In genomic region chr10:95243318-95243617, GRCh38 we compare ENCODE assay signal across 15 cellular contexts. TPM values are rescaled to one million over a fixed set of nuclear protein-coding genes. Genes with fewer than 3 reads are reported as not detected.
DNase-seq lines count a peak whose midpoint lies in the region; ATAC-seq and TF ChIP-seq lines count a peak whose summit lies in the region.
"Had no signal": no experiment of that assay in that cellular context is flagged by ENCODE, and none has a peak within 500 bp of the region (broad histone marks: within the 10 kb centered on the region; RNA-seq: fewer than 3 reads in every experiment).

No MANE protein-coding gene starts in this region.

- H3K4me1 Mint-ChIP-seq in activated CD8-positive, alpha-beta T cell treated with anti-CD3 and anti-CD28 coated beads for 36 hours (ENCODE audit: low read depth): peaks cover 4% of the 10 kb centered on the region
- peaks cover 17% of the 10 kb centered on the region for H3K4me1 Mint-ChIP-seq in activated CD8-positive, alpha-beta T cell treated with anti-CD3 and anti-CD28 coated beads, Interleukin-2, amount 10 ng/mL, durations not matched to agents 7 days and 5 days (ENCODE audit: low read depth)
- no peaks in the 10 kb centered on the region for H3K4me1 Mint-ChIP-seq in activated T-cell treated with anti-CD3 and anti-CD28 coated beads, Interleukin-2, amount 50 U/mL, for 4 hours (ENCODE audit: low read depth)

- H3K9me3 ChIP-seq in OCI-LY3 (ENCODE audit: insufficient read depth, low read length): no peaks in the 10 kb centered on the region
- no peaks in the 10 kb centered on the region for H3K9me3 ChIP-seq in esophagus muscularis mucosa
- no peaks in the 10 kb centered on the region for H3K9me3 ChIP-seq in upper lobe of right lung
- H3K9me3 ChIP-seq: Peyer's patch had no signal

- TF ChIP-seq CTCF in activated CD8-positive, alpha-beta T cell treated with anti-CD3 and anti-CD28 coated beads for 36 hours (IDR thresholded peaks at IDR 0.05): peak; percentile 54
- TF ChIP-seq CTCF in OCI-LY3 (IDR thresholded peaks at IDR 0.05; ENCODE audit: low read depth, low read length): 0 out of 2 replicates have a peak, but pooled peaks have one; percentile 0
- TF ChIP-seq CTCF in esophagus muscularis mucosa (IDR thresholded peaks at IDR 0.05): no peak
- peak; percentile 1 for TF ChIP-seq CTCF in upper lobe of right lung (IDR thresholded peaks at IDR 0.05)

- H3K4me2 ChIP-seq in OCI-LY3 (ENCODE audit: low read length): no peak overlapping the region

- H3K27me3 ChIP-seq in OCI-LY3 (ENCODE audit: low read depth, low read length) (peaks cover 68% of the 10 kb centered on the region), esophagus muscularis mucosa (no peaks in the 10 kb centered on the region), upper lobe of right lung (no peaks in the 10 kb centered on the region)
- H3K27me3 ChIP-seq: Peyer's patch had no signal

- H3K27ac ChIP-seq in OCI-LY3 (ENCODE audit: low read length): no peak overlapping the region
- H3K27ac ChIP-seq in esophagus muscularis mucosa (replicated peaks in 1 of 4): no peak overlapping the region
- H3K27ac ChIP-seq in upper lobe of right lung: no peak overlapping the region
- H3K27ac ChIP-seq: Peyer's patch had no signal

- CTCF ChIA-PET in activated CD8-positive, alpha-beta T cell treated with anti-CD3 and anti-CD28 coated beads for 36 hours (lab: Charles Lee): interaction anchor here (0.6 to 8.2 kb wide), 38 partner anchors 8 to 1940 kb away, joined by 3 to 244 read pairs (median 4); no protein-coding TSS in a partner anchor
- CTCF ChIA-PET in activated CD8-positive, alpha-beta T cell treated with anti-CD3 and anti-CD28 coated beads, Interleukin-2, amount 10 ng/mL, durations not matched to agents 7 days and 5 days (lab: Charles Lee): interaction anchor here (0.6 to 6.6 kb wide), 40 partner anchors 8 to 617 kb away, joined by 3 to 265 read pairs (median 4); partner anchors contain the start of gene PDLIM1

- H4K20me1 ChIP-seq in OCI-LY3 (ENCODE audit: insufficient read depth, low read length): peaks cover 30% of the 10 kb centered on the region

- DNase-seq in activated CD8-positive, alpha-beta T cell treated with anti-CD3 and anti-CD28 coated beads for 36 hours: no peak
- no peak for DNase-seq in activated CD8-positive, alpha-beta T cell treated with anti-CD3 and anti-CD28 coated beads, Interleukin-2, amount 10 ng/mL, durations not matched to agents 7 days and 5 days
- peak; percentile 7 for DNase-seq in esophagus muscularis mucosa (ENCODE audit: extremely low spot score)
- DNase-seq in upper lobe of right lung: no peak
- no peak for DNase-seq in MV-4-11 (lab: John Stamatoyannopoulos, UW)
- no peak for DNase-seq in activated T-cell treated with anti-CD3 and anti-CD28 coated beads, Interleukin-2, amount 50 U/mL, for 4 hours
- no peak for DNase-seq in hippocampal formation (lab: John Stamatoyannopoulos, UW)
- DNase-seq: CD4-positive, alpha-beta T cell; NCI-H1105; NCI-H446 treated with DMSO at 0.1 percent for 48 hours; Peyer's patch had no signal

- ATAC-seq in activated CD8-positive, alpha-beta T cell treated with anti-CD3 and anti-CD28 coated beads for 36 hours: no peak
- no peak for ATAC-seq in activated CD8-positive, alpha-beta T cell treated with anti-CD3 and anti-CD28 coated beads, Interleukin-2, amount 10 ng/mL, durations not matched to agents 7 days and 5 days
- no peak for ATAC-seq in upper lobe of right lung
- ATAC-seq in activated T-cell treated with anti-CD3 and anti-CD28 coated beads, Interleukin-2, amount 50 U/mL, for 4 hours: no peak

- no peak for TF ChIP-seq POLR2A in esophagus muscularis mucosa (IDR thresholded peaks at IDR 0.05; ENCODE audit: low read depth)

- TF ChIP-seq EP300 in esophagus muscularis mucosa (IDR thresholded peaks at IDR 0.05): no peak

- POLR2A ChIA-PET in activated CD8-positive, alpha-beta T cell treated with anti-CD3 and anti-CD28 coated beads for 36 hours (lab: Charles Lee): no interaction called here
- POLR2A ChIA-PET in activated CD8-positive, alpha-beta T cell treated with anti-CD3 and anti-CD28 coated beads, Interleukin-2, amount 10 ng/mL, durations not matched to agents 7 days and 5 days (lab: Charles Lee): no interaction called here

- peaks cover 32% of the 10 kb centered on the region for H3K4me1 ChIP-seq in OCI-LY3 (ENCODE audit: low read length)
- peaks cover 16 to 19% (median 18%) of the 10 kb centered on the region in 4 donors for H3K4me1 ChIP-seq in esophagus muscularis mucosa
- peaks cover 21% of the 10 kb centered on the region for H3K4me1 ChIP-seq in upper lobe of right lung

- H3K36me3 ChIP-seq in OCI-LY3 (replicated peaks; ENCODE audit: low read depth, low read length) (peaks cover 2% of the 10 kb centered on the region), esophagus muscularis mucosa (peaks cover 0 to 97% (median 30%) of the 10 kb centered on the region in 4 donors), upper lobe of right lung (peaks cover 74% of the 10 kb centered on the region)

- peaks cover 5% of the 10 kb centered on the region for H3K27me3 Mint-ChIP-seq in activated CD8-positive, alpha-beta T cell treated with anti-CD3 and anti-CD28 coated beads for 36 hours
- no peaks in the 10 kb centered on the region for H3K27me3 Mint-ChIP-seq in activated CD8-positive, alpha-beta T cell treated with anti-CD3 and anti-CD28 coated beads, Interleukin-2, amount 10 ng/mL, durations not matched to agents 7 days and 5 days (ENCODE audit: low read depth)
- peaks cover 8% of the 10 kb centered on the region for H3K27me3 Mint-ChIP-seq in activated T-cell treated with anti-CD3 and anti-CD28 coated beads, Interleukin-2, amount 50 U/mL, for 4 hours (ENCODE audit: low read depth)

- H3K4me3 ChIP-seq in OCI-LY3 (ENCODE audit: low read length): no peak overlapping the region
- H3K4me3 ChIP-seq in esophagus muscularis mucosa: no peak overlapping the region
- H3K4me3 ChIP-seq in upper lobe of right lung: no peak overlapping the region
- H3K4me3 ChIP-seq: K562, Peyer's patch had no signal

- H3K4me3 Mint-ChIP-seq in activated CD8-positive, alpha-beta T cell treated with anti-CD3 and anti-CD28 coated beads for 36 hours: no peak overlapping the region
- no peak overlapping the region for H3K4me3 Mint-ChIP-seq in activated CD8-positive, alpha-beta T cell treated with anti-CD3 and anti-CD28 coated beads, Interleukin-2, amount 10 ng/mL, durations not matched to agents 7 days and 5 days
- no peak overlapping the region for H3K4me3 Mint-ChIP-seq in activated T-cell treated with anti-CD3 and anti-CD28 coated beads, Interleukin-2, amount 50 U/mL, for 4 hours
- H3K4me3 Mint-ChIP-seq: CD4-positive, alpha-beta T cell had no signal

- no peak overlapping the region for H3K27ac Mint-ChIP-seq in activated CD8-positive, alpha-beta T cell treated with anti-CD3 and anti-CD28 coated beads for 36 hours
- H3K27ac Mint-ChIP-seq in activated CD8-positive, alpha-beta T cell treated with anti-CD3 and anti-CD28 coated beads, Interleukin-2, amount 10 ng/mL, durations not matched to agents 7 days and 5 days: no peak overlapping the region
- H3K27ac Mint-ChIP-seq: CD4-positive, alpha-beta T cell had no signal

- no peaks in the 10 kb centered on the region for H3K79me2 ChIP-seq in OCI-LY3 (ENCODE audit: low read length)

- H3K36me3 Mint-ChIP-seq in activated CD8-positive, alpha-beta T cell treated with anti-CD3 and anti-CD28 coated beads for 36 hours (ENCODE audit: low read depth): no peaks in the 10 kb centered on the region
- H3K36me3 Mint-ChIP-seq in activated CD8-positive, alpha-beta T cell treated with anti-CD3 and anti-CD28 coated beads, Interleukin-2, amount 10 ng/mL, durations not matched to agents 7 days and 5 days (ENCODE audit: low read depth): no peaks in the 10 kb centered on the region
- H3K36me3 Mint-ChIP-seq in activated T-cell treated with anti-CD3 and anti-CD28 coated beads, Interleukin-2, amount 50 U/mL, for 4 hours (ENCODE audit: insufficient read depth): no peaks in the 10 kb centered on the region

- intact Hi-C loops in activated CD8-positive, alpha-beta T cell treated with anti-CD3 and anti-CD28 coated beads for 36 hours (cut with micrococcal nuclease): loop anchor here (5.0 to 10.0 kb wide), 3 partner anchors 61 to 608 kb away; no protein-coding TSS in a partner anchor
- intact Hi-C loops in esophagus muscularis mucosa (cut with DNase I) (loop anchor here (5.0 kb wide), 1 partner anchor 61 kb away; no protein-coding TSS in a partner anchor), upper lobe of right lung (cut with DNase I) (loop anchor here (10.0 kb wide), 1 partner anchor 362 kb away; no protein-coding TSS in a partner anchor)

- H3K9me3 Mint-ChIP-seq in activated CD8-positive, alpha-beta T cell treated with anti-CD3 and anti-CD28 coated beads for 36 hours: peaks cover 4% of the 10 kb centered on the region
- no peaks in the 10 kb centered on the region for H3K9me3 Mint-ChIP-seq in activated CD8-positive, alpha-beta T cell treated with anti-CD3 and anti-CD28 coated beads, Interleukin-2, amount 10 ng/mL, durations not matched to agents 7 days and 5 days (ENCODE audit: insufficient read depth)
- no peaks in the 10 kb centered on the region for H3K9me3 Mint-ChIP-seq in activated T-cell treated with anti-CD3 and anti-CD28 coated beads, Interleukin-2, amount 50 U/mL, for 4 hours
- H3K9me3 Mint-ChIP-seq: CD4-positive, alpha-beta T cell had no signal

- no peak overlapping the region for H2AFZ ChIP-seq in OCI-LY3 (ENCODE audit: low read depth, low read length)

- no peak overlapping the region for H3K9ac ChIP-seq in OCI-LY3 (ENCODE audit: low read length)

- 72% methylated on average over 3 of the region's 3 CpGs for WGBS in esophagus muscularis mucosa

RNA-seq across cellular contexts. Expression of gene PDLIM1, which starts 47.5 kb away (rescaled TPM):
- total RNA-seq in activated CD8-positive, alpha-beta T cell treated with anti-CD3 and anti-CD28 coated beads for 36 hours: 1 to 10 TPM in 1 of 2 experiments, under 1 TPM in 1; 0.74 to 1.1 TPM
- 1 to 10 TPM; 9.4 to 9.5 TPM for total RNA-seq in activated CD8-positive, alpha-beta T cell treated with anti-CD3 and anti-CD28 coated beads, Interleukin-2, amount 10 ng/mL, durations not matched to agents 7 days and 5 days
- total RNA-seq in esophagus muscularis mucosa (10 to 100 TPM; 40.7 to 86.8 (median 83.4) TPM), upper lobe of right lung (190 TPM)
- total RNA-seq in activated T-cell treated with anti-CD3 and anti-CD28 coated beads, Interleukin-2, amount 50 U/mL, for 4 hours: 1 to 10 TPM in 2 of 3 donors, under 1 TPM in 1; 0.66 to 2.8 (median 1.2) TPM

RNA-seq across cellular contexts. Expression of gene ACSM6, which starts 49.2 kb away (rescaled TPM):
- not detected for total RNA-seq in activated CD8-positive, alpha-beta T cell treated with anti-CD3 and anti-CD28 coated beads for 36 hours
- total RNA-seq in activated CD8-positive, alpha-beta T cell treated with anti-CD3 and anti-CD28 coated beads, Interleukin-2, amount 10 ng/mL, durations not matched to agents 7 days and 5 days: not detected
- not detected for total RNA-seq in esophagus muscularis mucosa
- total RNA-seq in upper lobe of right lung: not detected
- not detected for total RNA-seq in activated T-cell treated with anti-CD3 and anti-CD28 coated beads, Interleukin-2, amount 50 U/mL, for 4 hours
- total RNA-seq: A172; CD4-positive, alpha-beta T cell; K562; MCF 10A; Peyer's patch had no signal

Comparison
In these comparisons a context has a peak if more than half of its experiments do, and no peak if none do; other contexts are left out.
1. CTCF ChIP-seq: peak in activated CD8-positive, alpha-beta T cell treated with anti-CD3 and anti-CD28 coated beads for 36 hours (single experiment), OCI-LY3 (single experiment) and upper lobe of right lung (single experiment); none in esophagus muscularis mucosa (0 of 3).